Comparison of ENCODE assay signal across 23 cellular contexts in the genomic region with DNA sequence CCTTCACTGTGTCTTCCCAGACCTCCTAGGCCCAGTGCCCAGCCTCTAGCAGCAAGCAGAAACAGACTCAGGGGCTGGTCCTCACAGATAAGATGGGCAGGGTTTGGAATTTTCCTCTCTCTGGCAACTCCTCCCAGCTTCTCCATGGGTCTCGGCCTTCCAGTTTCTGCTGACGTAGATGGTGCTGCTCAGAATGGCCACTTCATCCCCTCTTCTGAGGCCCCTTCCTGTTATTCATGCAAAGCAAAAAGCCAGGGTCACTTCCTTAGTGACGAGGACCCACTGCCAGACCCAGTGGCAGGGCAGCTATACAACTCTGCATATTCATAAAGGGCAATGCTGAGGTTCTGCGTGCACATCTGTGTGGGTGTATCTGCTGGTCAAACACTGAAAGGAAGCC.
"Had no signal": no experiment of that assay in that cellular context is flagged by ENCODE, and none has a peak within 500 bp of the region (broad histone marks: within the 10 kb centered on the region; RNA-seq: fewer than 3 reads in every experiment).

No MANE protein-coding gene starts in this region.

- ATAC-seq: activated naive CD8-positive, alpha-beta T cell treated with anti-CD3 and anti-CD28 coated beads, Interleukin-2, amount 50 U/mL, for 24 hours; left colon; mucosa of descending colon; stimulated activated naive CD8-positive, alpha-beta T cell treated with anti-CD3 and anti-CD28 coated beads, Interleukin-15, Interleukin-2, amounts not matched to agents 100 U/mL and 50 U/mL, for 24 hours had no signal

- H3K9me3 ChIP-seq: colonic mucosa, mucosa of descending colon, neutrophil, tibial artery had no signal

- H3K4me3 ChIP-seq: colonic mucosa, hepatocyte, mucosa of descending colon, tibial artery had no signal

- H3K4me1 ChIP-seq: colonic mucosa, tibial artery had no signal

- H3K27me3 ChIP-seq: colonic mucosa, hepatocyte, neutrophil had no signal

- H3K27ac ChIP-seq: colonic mucosa, hepatocyte, neutrophil, tibial artery, WERI-Rb-1 had no signal

- DNase-seq: activated CD4-positive, alpha-beta T cell treated with anti-CD3 and anti-CD28 coated beads for 1 hour; activated CD8-positive, alpha-beta memory T cell treated with anti-CD3 and anti-CD28 coated beads for 24 hours; activated CD8-positive, alpha-beta memory T cell treated with anti-CD3 and anti-CD28 coated beads, Interleukin-2, amount 50 U/mL, for 48 hours; activated effector memory CD4-positive, alpha-beta T cell treated with Interleukin-2 at 50 U/mL for 16 hours; activated naive CD4-positive, alpha-beta T cell treated with anti-CD3 and anti-CD28 coated beads, Interleukin-2, amount 10 ng/mL, durations not matched to agents 7 days and 5 days; activated naive CD8-positive, alpha-beta T cell treated with anti-CD3 and anti-CD28 coated beads, Interleukin-2, amount 50 U/mL, for 24 hours; activated T-cell treated with anti-CD3 and anti-CD28 coated beads, Interleukin-2, amount 50 U/mL, for 48 hours; colonic mucosa; effector CD8-positive, alpha-beta T cell; left colon; mucosa of descending colon; naive B cell; retina; stimulated activated CD4-positive, alpha-beta T cell treated with anti-CD3 and anti-CD28 coated beads, Interleukin-2, amount 100 ng/mL, for 24 hours; stimulated activated naive CD8-positive, alpha-beta T cell treated with anti-CD3 and anti-CD28 coated beads, Interleukin-15, Interleukin-2, amounts not matched to agents 100 U/mL and 50 U/mL, for 24 hours; substantia nigra; SW 1271; T-helper 2 cell; tibial artery had no signal

- H3K27me3 Mint-ChIP-seq: activated naive CD4-positive, alpha-beta T cell treated with anti-CD3 and anti-CD28 coated beads, Interleukin-2, amount 10 ng/mL, durations not matched to agents 7 days and 5 days had no signal

- H3K36me3 ChIP-seq: colonic mucosa, neutrophil, tibial artery, WERI-Rb-1 had no signal

- H3K36me3 Mint-ChIP-seq: activated naive CD4-positive, alpha-beta T cell treated with anti-CD3 and anti-CD28 coated beads, Interleukin-2, amount 10 ng/mL, durations not matched to agents 7 days and 5 days; naive B cell had no signal

- H3K4me3 Mint-ChIP-seq: activated naive CD4-positive, alpha-beta T cell treated with anti-CD3 and anti-CD28 coated beads, Interleukin-2, amount 10 ng/mL, durations not matched to agents 7 days and 5 days; activated naive CD8-positive, alpha-beta T cell treated with anti-CD3 and anti-CD28 coated beads, Interleukin-2, amount 50 U/mL, for 24 hours; central memory CD8-positive, alpha-beta T cell; naive B cell had no signal

- H3K9me3 Mint-ChIP-seq: activated naive CD4-positive, alpha-beta T cell treated with anti-CD3 and anti-CD28 coated beads, Interleukin-2, amount 10 ng/mL, durations not matched to agents 7 days and 5 days; activated naive CD8-positive, alpha-beta T cell treated with anti-CD3 and anti-CD28 coated beads, Interleukin-2, amount 50 U/mL, for 24 hours; central memory CD8-positive, alpha-beta T cell had no signal

- H3K27ac Mint-ChIP-seq: activated naive CD4-positive, alpha-beta T cell treated with anti-CD3 and anti-CD28 coated beads, Interleukin-2, amount 10 ng/mL, durations not matched to agents 7 days and 5 days; activated naive CD8-positive, alpha-beta T cell treated with anti-CD3 and anti-CD28 coated beads, Interleukin-2, amount 50 U/mL, for 24 hours had no signal

- H3K4me1 Mint-ChIP-seq: activated naive CD4-positive, alpha-beta T cell treated with anti-CD3 and anti-CD28 coated beads, Interleukin-2, amount 10 ng/mL, durations not matched to agents 7 days and 5 days; activated naive CD8-positive, alpha-beta T cell treated with anti-CD3 and anti-CD28 coated beads, Interleukin-2, amount 50 U/mL, for 24 hours; central memory CD8-positive, alpha-beta T cell; naive B cell had no signal
